1 cellular context compared by ENCODE assay signal in genomic region chr12:114933428-114934160, GRCh38.
TF ChIP-seq lines count a peak whose summit lies in the region.

No MANE protein-coding gene starts in this region.

TF ChIP-seq in HepG2, 621 proteins besides CTCF, POLR2A, EP300 and RAD21 (continued from another document):
- TF ChIP-seq ZNF407 (CRISPR knock-in tag; IDR thresholded peaks at IDR 0.05; ENCODE audit: not compliant biosample characterization): no peak
- TF ChIP-seq HOMEZ (CRISPR knock-in tag; IDR thresholded peaks at IDR 0.05; ENCODE audit: low read depth): peak; percentile 18; the same call in 1 of the 2 replicates
- TF ChIP-seq KDM1A (CRISPR knock-in tag; IDR thresholded peaks at IDR 0.05): no peak
- TF ChIP-seq CBX2 (IDR thresholded peaks at IDR 0.05; ENCODE audit: low read depth, low read length): no peak
- no peak for TF ChIP-seq CBX2 (CRISPR knock-in tag; IDR thresholded peaks at IDR 0.05; ENCODE audit: low read depth)
- no peak for TF ChIP-seq NR2F1 (CRISPR knock-in tag; IDR thresholded peaks at IDR 0.05)
- no peak for TF ChIP-seq ZNF891 (CRISPR knock-in tag; IDR thresholded peaks at IDR 0.05)
- no peak for TF ChIP-seq KLF13 (CRISPR knock-in tag; IDR thresholded peaks at IDR 0.05)
- TF ChIP-seq ETV5 (CRISPR knock-in tag; IDR thresholded peaks at IDR 0.05; ENCODE audit: borderline replicate concordance): no peak
- TF ChIP-seq FOSL2 (CRISPR knock-in tag; IDR thresholded peaks at IDR 0.05): peak; percentile 92
- TF ChIP-seq ZNF775 (CRISPR knock-in tag; IDR thresholded peaks at IDR 0.05; ENCODE audit: borderline replicate concordance): no peak
